ENCODE assay signal across 1 cellular context in the genomic region with DNA sequence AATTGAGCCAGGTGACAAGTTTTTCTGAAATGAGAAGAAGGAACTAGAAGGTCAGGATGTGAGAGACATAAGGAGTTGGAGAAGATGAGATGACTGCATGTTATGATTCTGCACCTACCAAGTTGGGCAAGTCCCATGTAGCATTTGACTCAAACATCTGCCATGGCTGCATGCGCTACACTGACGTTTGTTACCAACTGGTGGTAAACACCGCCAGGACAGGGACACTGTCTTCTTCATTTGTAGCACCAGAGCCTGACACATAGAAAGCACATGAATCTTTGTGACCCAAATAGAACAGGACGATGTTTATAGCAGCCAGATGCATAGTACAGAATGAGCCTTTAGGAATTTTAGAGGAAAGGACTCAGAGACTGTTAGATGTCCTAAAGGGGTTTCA.
TF ChIP-seq lines count a peak whose summit lies in the region.

No MANE protein-coding gene starts in this region.

TF ChIP-seq in SK-N-SH, 30 proteins besides CTCF, POLR2A, EP300 and RAD21:
- TF ChIP-seq ZBTB33 (IDR thresholded peaks at IDR 0.05; ENCODE audit: borderline replicate concordance, low read depth) (no peak), FOXJ3 (CRISPR knock-in tag; IDR thresholded peaks at IDR 0.05) (no peak), GATA2 (CRISPR knock-in tag; IDR thresholded peaks at IDR 0.05) (no peak)
